In the genomic region with DNA sequence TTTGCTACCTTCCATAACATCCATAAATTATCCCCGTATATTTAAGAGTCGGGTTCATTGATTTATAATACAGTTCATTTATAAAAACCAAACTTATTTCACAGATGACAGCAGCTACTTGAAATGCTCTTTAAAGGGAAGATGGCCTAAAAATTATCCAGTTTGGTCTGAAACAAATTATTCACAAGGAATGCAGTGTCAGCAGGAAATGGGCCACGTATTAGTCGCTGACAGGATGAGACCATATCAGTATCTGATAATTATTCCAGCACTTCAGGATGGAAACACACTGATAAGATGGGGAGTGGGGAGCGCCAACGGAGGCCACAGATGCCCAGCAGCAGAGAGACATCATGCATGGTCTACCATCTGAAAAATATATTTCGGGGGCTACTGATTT, we compare ENCODE assay signal across 25 cellular contexts.
"Had no signal": no experiment of that assay in that cellular context is flagged by ENCODE, and none has a peak within 500 bp of the region (broad histone marks: within the 10 kb centered on the region; RNA-seq: fewer than 3 reads in every experiment).

No MANE protein-coding gene starts in this region.

- H3K79me2 ChIP-seq: hepatocyte, parathyroid adenoma had no signal

- H3K9ac ChIP-seq: neural progenitor cell, parathyroid adenoma had no signal

- H2AFZ ChIP-seq: hepatocyte, neural progenitor cell, parathyroid adenoma had no signal

- H3K4me1 ChIP-seq: left ventricle myocardium inferior, parathyroid adenoma, right atrium auricular region, testis, thyroid gland, uterus had no signal

- DNase-seq: islet precursor cell; left ventricle myocardium inferior; mesendoderm; naive B cell; natural killer cell; nephron progenitor cell; occipital lobe; stimulated activated CD4-positive, alpha-beta T cell treated with anti-CD3 and anti-CD28 coated beads, Interleukin-12 subunit alpha, Interleukin-12 subunit beta, amount 100 ng/mL, for 4 hours; stimulated activated CD4-positive, alpha-beta T cell treated with anti-CD3 and anti-CD28 coated beads, Interleukin-15, amount 100 ng/mL, for 24 hours; stimulated activated CD4-positive, alpha-beta T cell treated with anti-CD3 and anti-CD28 coated beads, Interleukin-2, amount 100 ng/mL, for 24 hours; stimulated activated CD4-positive, alpha-beta T cell treated with anti-CD3 and anti-CD28 coated beads, Interleukin-4, amount 100 ng/mL, for 1 hour; stimulated activated naive B cell treated with anti-CD40 and anti-IgM and Interleukin-4, amounts not matched to agents 10 μg/mL and 1 μg/mL and 100 μg/mL, for 72 hours; stimulated activated naive CD8-positive, alpha-beta T cell treated with anti-CD3 and anti-CD28 coated beads, Interleukin-15, Interleukin-2, amounts not matched to agents 100 U/mL and 50 U/mL, for 24 hours; testis; thyroid gland; uterus had no signal

- H3K27ac ChIP-seq: hepatocyte, left ventricle myocardium inferior, neural progenitor cell, neutrophil, parathyroid adenoma, right atrium auricular region, skin epidermis, testis, thyroid gland, uterus had no signal

- H3K9me3 ChIP-seq: neutrophil, right atrium auricular region, stomach, testis, thyroid gland, uterus had no signal

- H3K4me2 ChIP-seq: hepatocyte, neural progenitor cell had no signal

- H3K4me3 ChIP-seq: hepatocyte, left ventricle myocardium inferior, lung, neural progenitor cell, right atrium auricular region, skin epidermis, stomach, testis, thyroid gland, uterus had no signal

- H3K27me3 ChIP-seq: neutrophil, right atrium auricular region, stomach, testis, thyroid gland, uterus had no signal

- ATAC-seq: natural killer cell; sciatic nerve; stimulated activated naive B cell treated with anti-CD40 and anti-IgM and Interleukin-4, amounts not matched to agents 10 μg/mL and 1 μg/mL and 100 μg/mL, for 72 hours; stimulated activated naive CD8-positive, alpha-beta T cell treated with anti-CD3 and anti-CD28 coated beads, Interleukin-15, Interleukin-2, amounts not matched to agents 100 U/mL and 50 U/mL, for 24 hours had no signal

- H3K36me3 ChIP-seq: left ventricle myocardium inferior, neural progenitor cell, neutrophil, right atrium auricular region, stomach, thyroid gland, uterus had no signal
